8 cellular contexts compared by ENCODE assay signal in the genomic region with DNA sequence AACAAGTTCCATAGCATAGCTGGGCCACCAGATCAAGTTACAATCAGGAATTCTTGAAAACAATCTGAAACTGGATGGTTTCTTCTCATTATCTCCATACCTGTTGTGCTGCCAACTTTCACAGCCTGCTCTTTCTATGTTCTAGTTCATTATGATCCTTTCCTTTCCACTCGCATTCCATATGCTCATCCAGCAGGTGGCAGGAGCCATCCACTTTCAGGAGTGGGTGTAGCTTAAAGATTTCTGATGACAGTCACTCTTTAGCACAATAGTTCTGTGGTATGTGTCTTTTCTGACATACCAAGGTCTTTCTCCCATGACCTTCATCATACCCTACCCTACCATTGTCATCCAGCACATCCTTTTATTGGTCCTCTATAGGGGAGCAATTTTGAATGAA. TPM values are rescaled to one million over a fixed set of nuclear protein-coding genes. Genes with fewer than 3 reads are reported as not detected.
DNase-seq lines count a peak whose midpoint lies in the region; ATAC-seq and TF ChIP-seq lines count a peak whose summit lies in the region.

No MANE protein-coding gene starts in this region.

- no peaks in the 10 kb centered on the region for H3K4me1 Mint-ChIP-seq in activated CD4-positive, alpha-beta T cell treated with anti-CD3 and anti-CD28 coated beads, Interleukin-2, amount 10 ng/mL, durations not matched to agents 24 days and 14 days

- H3K36me3 Mint-ChIP-seq in activated CD4-positive, alpha-beta T cell treated with anti-CD3 and anti-CD28 coated beads, Interleukin-2, amount 10 ng/mL, durations not matched to agents 24 days and 14 days (ENCODE audit: low read depth), result no peaks in the 10 kb centered on the region

- no peak for ATAC-seq in HG02840 (IDR thresholded peaks at IDR 0.05; ENCODE audit: low FRiP score, unreplicated experiment)
- no peak for ATAC-seq in GM19395 (IDR thresholded peaks at IDR 0.05; ENCODE audit: unreplicated experiment)
- no peak for ATAC-seq in HG03342 (IDR thresholded peaks at IDR 0.05; ENCODE audit: unreplicated experiment)

- no peaks in the 10 kb centered on the region for H4K20me1 ChIP-seq in osteoblast (ENCODE audit: insufficient read depth, low read length)

- H3K27ac ChIP-seq in esophagus squamous epithelium (no peak overlapping the region), osteoblast (ENCODE audit: low read depth, low read length) (no peak overlapping the region)

- TF ChIP-seq CTCF in esophagus squamous epithelium (IDR thresholded peaks at IDR 0.05), result peak in 5 of 6 experiments; percentile 43 to 66 (median 53)
- TF ChIP-seq CTCF in osteoblast (IDR thresholded peaks at IDR 0.05; ENCODE audit: extremely low read depth, low read depth, low read length), result peak; percentile 55

- no peak overlapping the region for H3K4me3 Mint-ChIP-seq in activated CD4-positive, alpha-beta T cell treated with anti-CD3 and anti-CD28 coated beads, Interleukin-2, amount 10 ng/mL, durations not matched to agents 24 days and 14 days

- DNase-seq in DMS53 (lab: John Stamatoyannopoulos, UW) (peak; percentile 76), KBM-7 (peak; percentile 49), esophagus squamous epithelium (lab: John Stamatoyannopoulos, UW) (no peak), osteoblast (ENCODE audit: insufficient read length, low spot score, missing footprints) (no peak)
- DNase-seq in activated CD4-positive, alpha-beta T cell treated with anti-CD3 and anti-CD28 coated beads, Interleukin-2, amount 10 ng/mL, durations not matched to agents 24 days and 14 days, result peak; percentile 70

- WGBS in esophagus squamous epithelium, 2 donors, result 0 to 50% methylated on average over 1 of the region's 1 CpG

- no peak overlapping the region for H3K27ac Mint-ChIP-seq in activated CD4-positive, alpha-beta T cell treated with anti-CD3 and anti-CD28 coated beads, Interleukin-2, amount 10 ng/mL, durations not matched to agents 24 days and 14 days

- H3K4me3 ChIP-seq in esophagus squamous epithelium (no peak overlapping the region), osteoblast (ENCODE audit: insufficient read depth, low read length) (no peak overlapping the region)

- intact Hi-C loops in activated CD4-positive, alpha-beta T cell treated with anti-CD3 and anti-CD28 coated beads, Interleukin-2, amount 10 ng/mL, durations not matched to agents 24 days and 14 days (cut with micrococcal nuclease), result loop anchor here (10.0 kb wide), 1 partner anchor 1110 kb away; no protein-coding TSS in a partner anchor
- intact Hi-C loops in esophagus squamous epithelium (cut with DNase I), result no loop called here

- no peaks in the 10 kb centered on the region for H3K9me3 Mint-ChIP-seq in activated CD4-positive, alpha-beta T cell treated with anti-CD3 and anti-CD28 coated beads, Interleukin-2, amount 10 ng/mL, durations not matched to agents 24 days and 14 days

- H3K4me1 ChIP-seq in esophagus squamous epithelium, result no peaks in the 10 kb centered on the region
- no peaks in the 10 kb centered on the region for H3K4me1 ChIP-seq in osteoblast (ENCODE audit: insufficient read depth, low read length)

- no peaks in the 10 kb centered on the region for H3K79me2 ChIP-seq in osteoblast (ENCODE audit: insufficient read depth, low read length)

- in situ Hi-C loops in KBM-7 (cut with MboI; ENCODE audit: low pct_unique_long_range_greater_than_20kb, low sequenced_read_pairs), result no loop called here

- no peaks in the 10 kb centered on the region for H3K9me3 ChIP-seq in esophagus squamous epithelium
- H3K9me3 ChIP-seq in osteoblast (ENCODE audit: low read depth, low read length), result no peaks in the 10 kb centered on the region

- H2AFZ ChIP-seq in osteoblast (ENCODE audit: low read length), result no peak overlapping the region

- H3K27me3 Mint-ChIP-seq in activated CD4-positive, alpha-beta T cell treated with anti-CD3 and anti-CD28 coated beads, Interleukin-2, amount 10 ng/mL, durations not matched to agents 24 days and 14 days, result no peaks in the 10 kb centered on the region

- no peak overlapping the region for H3K4me2 ChIP-seq in osteoblast (ENCODE audit: insufficient read depth, low read length)

- H3K27me3 ChIP-seq in esophagus squamous epithelium (no peaks in the 10 kb centered on the region), osteoblast (ENCODE audit: insufficient read depth, low read length) (peaks cover 10% of the 10 kb centered on the region)

- H3K36me3 ChIP-seq in esophagus squamous epithelium (no peaks in the 10 kb centered on the region), osteoblast (ENCODE audit: insufficient read depth, low read length) (no peaks in the 10 kb centered on the region)

- no peak for TF ChIP-seq POLR2A in esophagus squamous epithelium (IDR thresholded peaks at IDR 0.05)

RNA-seq across cellular contexts. Expression of a gene that starts 46.4 kb away (rescaled TPM):
- total RNA-seq in activated CD4-positive, alpha-beta T cell treated with anti-CD3 and anti-CD28 coated beads, Interleukin-2, amount 10 ng/mL, durations not matched to agents 24 days and 14 days, result not detected in 2 replicates
- total RNA-seq in esophagus squamous epithelium (not detected), osteoblast (not detected in 2 replicates)

Comparison
In these comparisons a context has a peak if more than half of its experiments do, and no peak if none do; other contexts are left out.
1. DNase-seq: peak in DMS53 (single experiment), KBM-7 (single experiment) and activated CD4-positive, alpha-beta T cell treated with anti-CD3 and anti-CD28 coated beads, Interleukin-2, amount 10 ng/mL, durations not matched to agents 24 days and 14 days (single experiment); none in esophagus squamous epithelium (single experiment) and osteoblast (single experiment).